In genomic region chr17:2058521-2059124, GRCh38 we compare ENCODE assay signal across 8 cellular contexts.
A peak's percentile ranks its signal among the peaks of the same experiment; 100 is the strongest.
DNase-seq lines count a peak whose midpoint lies in the region; ATAC-seq and TF ChIP-seq lines count a peak whose summit lies in the region.

No MANE protein-coding gene starts in this region.

- no peak overlapping the region for H3K27ac Mint-ChIP-seq in T-helper 2 cell treated with Interferon-gamma antibody and Interleukin-4, amounts not matched to agents 5 μg/mL and 100 μg/mL, for 36 hours

- H3K4me1 Mint-ChIP-seq in T-helper 2 cell treated with Interferon-gamma antibody and Interleukin-4, amounts not matched to agents 5 μg/mL and 100 μg/mL, for 36 hours (ENCODE audit: low read depth): peaks cover 30% of the 10 kb centered on the region

- peak; percentile 18 for TF ChIP-seq POLR2A in GM19193 (IDR thresholded peaks at IDR 0.05; ENCODE audit: extremely low read depth, insufficient read depth, insufficient read length)

- no peak for ATAC-seq in GM19035 (IDR thresholded peaks at IDR 0.05; ENCODE audit: unreplicated experiment)

- TF ChIP-seq CTCF in cardiac fibroblast (IDR thresholded peaks at IDR 0.05; ENCODE audit: low read depth, low read length): peak; percentile 75

- DNase-seq in T-helper 2 cell treated with Interferon-gamma antibody and Interleukin-4, amounts not matched to agents 5 μg/mL and 100 μg/mL, for 36 hours (ENCODE audit: low spot score): peak; percentile 78
- DNase-seq in cardiac fibroblast (ENCODE audit: low read depth in 2 of 2): peak; percentile 89 to 90
- peak; percentile 57 for DNase-seq in kidney tubule cell (ENCODE audit: low spot score)
- peak; percentile 48 for DNase-seq in stimulated activated CD8-positive, alpha-beta memory T cell treated with anti-CD3 and anti-CD28 coated beads, Interleukin-7, amount 100 ng/mL, for 24 hours (ENCODE audit: low read depth)
- DNase-seq in superior temporal gyrus (ENCODE audit: extremely low spot score): no peak
- no peak for DNase-seq in glomerular visceral epithelial cell (ENCODE audit: extremely low spot score)

- H3K4me3 ChIP-seq in cardiac fibroblast (replicated peaks in 1 of 2; ENCODE audit: low read depth in 2 of 2, low read length in 2 of 2): peak overlapping the region; percentile 15 to 69

- H3K36me3 Mint-ChIP-seq in T-helper 2 cell treated with Interferon-gamma antibody and Interleukin-4, amounts not matched to agents 5 μg/mL and 100 μg/mL, for 36 hours (ENCODE audit: low read depth): peaks cover 44% of the 10 kb centered on the region

- H3K4me3 Mint-ChIP-seq in T-helper 2 cell treated with Interferon-gamma antibody and Interleukin-4, amounts not matched to agents 5 μg/mL and 100 μg/mL, for 36 hours: peak overlapping the region; percentile 56

- H3K27me3 Mint-ChIP-seq in T-helper 2 cell treated with Interferon-gamma antibody and Interleukin-4, amounts not matched to agents 5 μg/mL and 100 μg/mL, for 36 hours (ENCODE audit: low read depth): no peaks in the 10 kb centered on the region

- H3K9me3 Mint-ChIP-seq in T-helper 2 cell treated with Interferon-gamma antibody and Interleukin-4, amounts not matched to agents 5 μg/mL and 100 μg/mL, for 36 hours: no peaks in the 10 kb centered on the region

Comparison
In these comparisons a context has a peak if more than half of its experiments do, and no peak if none do; other contexts are left out.
1. DNase-seq: peak in T-helper 2 cell treated with Interferon-gamma antibody and Interleukin-4, amounts not matched to agents 5 μg/mL and 100 μg/mL, for 36 hours (single experiment), cardiac fibroblast (2 of 2), kidney tubule cell (single experiment) and stimulated activated CD8-positive, alpha-beta memory T cell treated with anti-CD3 and anti-CD28 coated beads, Interleukin-7, amount 100 ng/mL, for 24 hours (single experiment); none in superior temporal gyrus (single experiment) and glomerular visceral epithelial cell (single experiment).